Comparison of ENCODE assay signal across 22 cellular contexts in the genomic region with DNA sequence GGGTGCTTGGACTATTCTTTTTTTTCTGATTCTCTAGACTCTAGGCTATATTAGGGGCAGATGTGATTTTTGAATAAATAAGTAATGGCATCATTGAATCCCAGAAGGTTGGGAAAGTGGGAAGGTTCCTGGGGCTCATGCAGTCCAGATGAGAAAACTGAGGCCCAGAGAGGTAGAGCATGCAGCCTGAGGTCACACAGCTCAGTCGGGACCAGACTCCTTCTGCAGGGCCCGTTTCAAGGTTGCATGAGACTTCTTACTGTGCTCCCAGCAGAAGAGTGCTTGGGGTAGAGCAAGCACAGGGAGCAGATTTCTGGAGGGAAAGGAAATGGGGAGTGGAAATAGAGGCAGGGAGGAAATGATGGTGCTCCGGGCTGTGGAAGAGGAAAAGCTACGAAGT. TPM values are rescaled to one million over a fixed set of nuclear protein-coding genes. Genes with fewer than 3 reads are reported as not detected.
"Had no signal": no experiment of that assay in that cellular context is flagged by ENCODE, and none has a peak within 500 bp of the region (broad histone marks: within the 10 kb centered on the region; RNA-seq: fewer than 3 reads in every experiment).

No MANE protein-coding gene starts in this region.

- H3K27me3 ChIP-seq: colonic mucosa had no signal

- H3K27ac ChIP-seq: colonic mucosa, esophagus muscularis mucosa, foreskin keratinocyte, gastroesophageal sphincter, heart right ventricle, left lung, lower lobe of right lung had no signal

- H3K9me3 ChIP-seq: colonic mucosa, esophagus muscularis mucosa, gastroesophageal sphincter, heart right ventricle, left lung, lower lobe of right lung, mucosa of descending colon had no signal

- H3K4me3 Mint-ChIP-seq: dendritic cell treated with granulocyte-macrophage colony-stimulating factor and Interleukin-4, amounts not matched to agents 40 ng/mL and 50 ng/mL, for 4 days; mesothelial cell of epicardium had no signal

- DNase-seq: colonic mucosa; cortex of kidney; effector memory CD4-positive, alpha-beta T cell; foreskin keratinocyte; head of caudate nucleus; heart right ventricle; hippocampal formation; left cardiac atrium; left ventricle myocardium superior; lower lobe of right lung; mesenchymal stem cell; mucosa of descending colon; naive B cell had no signal

- H3K4me3 ChIP-seq: colonic mucosa, esophagus muscularis mucosa, gastroesophageal sphincter, heart right ventricle, left lung, lower lobe of right lung, mucosa of descending colon had no signal

- ATAC-seq: foreskin keratinocyte, gastroesophageal sphincter, heart right ventricle, left cardiac atrium, left lung, left ventricle myocardium superior, lower lobe of right lung, mucosa of descending colon had no signal

- FAIRE-seq: endothelial cell of umbilical vein, frontal cortex, islet of Langerhans, keratinocyte had no signal

- H3K36me3 Mint-ChIP-seq: mesothelial cell of epicardium, naive B cell had no signal

- H3K36me3 ChIP-seq: colonic mucosa, esophagus muscularis mucosa, gastroesophageal sphincter, heart right ventricle, left lung, lower lobe of right lung had no signal

- H3K9me3 Mint-ChIP-seq: dendritic cell treated with granulocyte-macrophage colony-stimulating factor and Interleukin-4, amounts not matched to agents 40 ng/mL and 50 ng/mL, for 4 days; mesothelial cell of epicardium had no signal

- H3K27ac Mint-ChIP-seq: dendritic cell treated with granulocyte-macrophage colony-stimulating factor and Interleukin-4, amounts not matched to agents 40 ng/mL and 50 ng/mL, for 4 days; mesothelial cell of epicardium; naive B cell had no signal

- H3K4me1 ChIP-seq: colonic mucosa, foreskin keratinocyte, left lung, lower lobe of right lung had no signal

- H3K4me1 Mint-ChIP-seq: mesothelial cell of epicardium, naive B cell had no signal

RNA-seq across cellular contexts. Expression of a gene that starts 59.8 kb away (rescaled TPM):
- total RNA-seq: left ventricle myocardium superior had no signal
